ENCODE assay signal across 30 cellular contexts in the genomic region with DNA sequence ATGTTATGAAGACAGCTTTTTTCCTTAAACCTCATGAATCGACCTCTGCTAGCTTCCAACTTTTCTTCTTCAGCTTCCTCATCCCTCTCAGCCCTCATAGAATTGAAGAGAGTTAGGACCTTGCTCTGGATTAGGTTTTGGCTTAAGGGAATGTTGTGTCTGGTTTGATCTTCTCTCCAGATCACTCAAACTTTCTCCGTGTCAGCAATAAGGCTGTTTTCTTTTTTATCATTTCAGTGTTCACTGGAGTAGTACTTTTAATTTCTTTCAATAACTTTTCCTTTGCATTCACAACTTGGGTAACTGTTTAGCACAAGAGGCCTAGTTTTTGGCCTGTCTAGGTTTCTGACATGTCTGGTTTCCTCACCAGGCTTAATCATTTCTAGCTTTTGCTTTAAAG.
"Had no signal": no experiment of that assay in that cellular context is flagged by ENCODE, and none has a peak within 500 bp of the region (broad histone marks: within the 10 kb centered on the region; RNA-seq: fewer than 3 reads in every experiment).

No MANE protein-coding gene starts in this region.

- H3K4me3 Mint-ChIP-seq: immature natural killer cell; naive thymus-derived CD8-positive, alpha-beta T cell; nephron; neural progenitor cell; stimulated activated naive CD8-positive, alpha-beta T cell treated with anti-CD3 and anti-CD28 coated beads, Interleukin-15, Interleukin-2, amounts not matched to agents 100 ng/mL and 50 ng/mL, for 24 hours; type B pancreatic cell had no signal

- H3K9ac ChIP-seq: neural progenitor cell, parathyroid adenoma had no signal

- H3K4me1 ChIP-seq: lower lobe of right lung, neural progenitor cell, right atrium auricular region, suprapubic skin, tibial artery, uterus had no signal

- H3K9me3 Mint-ChIP-seq: immature natural killer cell; naive thymus-derived CD8-positive, alpha-beta T cell; nephron; neural progenitor cell; stimulated activated naive CD8-positive, alpha-beta T cell treated with anti-CD3 and anti-CD28 coated beads, Interleukin-15, Interleukin-2, amounts not matched to agents 100 ng/mL and 50 ng/mL, for 24 hours; type B pancreatic cell had no signal

- H3K4me2 ChIP-seq: neural progenitor cell had no signal

- H3K36me3 ChIP-seq: left lung, lower lobe of right lung, neural progenitor cell, neutrophil, right atrium auricular region, suprapubic skin, thoracic aorta, tibial artery, uterus had no signal

- ATAC-seq: left colon; left lung; lower lobe of right lung; naive thymus-derived CD8-positive, alpha-beta T cell; sciatic nerve had no signal

- DNase-seq: hippocampal formation; immature natural killer cell; kidney; left colon; left lung; lower lobe of right lung; mammary epithelial cell; mesenchymal stem cell; naive thymus-derived CD8-positive, alpha-beta T cell; occipital lobe; stimulated activated CD4-positive, alpha-beta T cell treated with anti-CD3 and anti-CD28 coated beads, Interleukin-12 subunit alpha, Interleukin-12 subunit beta, amount 100 ng/mL, for 4 hours; stimulated activated CD4-positive, alpha-beta T cell treated with anti-CD3 and anti-CD28 coated beads, Interleukin-15, amount 100 ng/mL, for 24 hours; stimulated activated CD4-positive, alpha-beta T cell treated with anti-CD3 and anti-CD28 coated beads, Interleukin-2, amount 100 ng/mL, for 24 hours; stimulated activated CD4-positive, alpha-beta T cell treated with anti-CD3 and anti-CD28 coated beads, Interleukin-4, amount 100 ng/mL, for 1 hour; stimulated activated naive CD4-positive, alpha-beta T cell; tibial artery; uterus had no signal

- H3K27ac ChIP-seq: left lung, lower lobe of right lung, neural progenitor cell, neutrophil, parathyroid adenoma, right atrium auricular region, skin epidermis, suprapubic skin, thoracic aorta, tibial artery, uterus had no signal

- H3K79me2 ChIP-seq: parathyroid adenoma had no signal

- H3K27me3 Mint-ChIP-seq: naive thymus-derived CD8-positive, alpha-beta T cell; progenitor cell of endocrine pancreas; stimulated activated naive CD8-positive, alpha-beta T cell treated with anti-CD3 and anti-CD28 coated beads, Interleukin-15, Interleukin-2, amounts not matched to agents 100 ng/mL and 50 ng/mL, for 24 hours; type B pancreatic cell had no signal

- H3K4me3 ChIP-seq: left lung, lower lobe of right lung, neural progenitor cell, right atrium auricular region, skin epidermis, suprapubic skin, thoracic aorta, tibial artery, uterus had no signal

- H3K36me3 Mint-ChIP-seq: neural progenitor cell, type B pancreatic cell had no signal

- H3K9me3 ChIP-seq: left lung, lower lobe of right lung, neutrophil, right atrium auricular region, suprapubic skin, thoracic aorta, tibial artery, uterus had no signal

- H3K27me3 ChIP-seq: left lung, neural progenitor cell, neutrophil, right atrium auricular region, suprapubic skin, tibial artery, uterus had no signal

- H2AFZ ChIP-seq: neural progenitor cell, parathyroid adenoma had no signal

- H3K4me1 Mint-ChIP-seq: immature natural killer cell, nephron, neural progenitor cell had no signal

- FAIRE-seq: islet of Langerhans, kidney had no signal

- H3K27ac Mint-ChIP-seq: immature natural killer cell; naive thymus-derived CD8-positive, alpha-beta T cell; nephron; neural progenitor cell; progenitor cell of endocrine pancreas; stimulated activated naive CD8-positive, alpha-beta T cell treated with anti-CD3 and anti-CD28 coated beads, Interleukin-15, Interleukin-2, amounts not matched to agents 100 ng/mL and 50 ng/mL, for 24 hours; type B pancreatic cell had no signal
